24 cellular contexts compared by ENCODE assay signal in the genomic region with DNA sequence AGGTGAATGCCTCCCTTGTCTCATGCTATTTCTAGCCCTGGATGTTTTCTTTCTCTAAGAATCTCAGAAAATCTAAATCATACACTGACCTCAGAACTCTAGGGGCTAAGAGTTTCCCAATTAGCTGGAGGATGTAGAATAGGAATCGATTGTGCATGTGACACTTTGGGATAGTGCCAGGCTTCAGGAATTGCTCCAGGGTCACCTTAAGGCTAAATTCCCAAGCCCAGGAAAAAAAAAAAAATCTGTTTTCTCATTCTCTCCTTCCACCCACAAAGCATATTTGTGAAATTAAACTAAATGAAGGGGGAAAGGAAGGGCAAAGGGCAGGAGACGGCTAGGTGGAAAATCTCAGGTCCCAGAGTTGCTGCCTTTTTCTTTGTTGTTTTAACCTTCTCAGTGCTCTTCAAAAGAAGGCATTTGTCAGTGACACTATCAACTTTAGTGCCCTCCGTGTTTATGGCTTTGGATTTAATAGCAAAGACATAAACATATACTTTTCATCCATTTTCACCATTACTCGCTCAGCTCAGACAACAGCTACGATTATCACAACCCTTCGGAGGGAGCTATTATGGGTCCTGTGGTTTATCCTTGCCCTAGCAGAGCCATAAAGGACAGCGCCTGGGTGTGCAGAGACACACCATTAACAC.
A peak's percentile ranks its signal among the peaks of the same experiment; 100 is the strongest.
DNase-seq lines count a peak whose midpoint lies in the region; ATAC-seq, FAIRE-seq and TF ChIP-seq lines count a peak whose summit lies in the region.
"Had no signal": no experiment of that assay in that cellular context is flagged by ENCODE, and none has a peak within 500 bp of the region (broad histone marks: within the 10 kb centered on the region; RNA-seq: fewer than 3 reads in every experiment).

No MANE protein-coding gene starts in this region.

- no peak overlapping the region for H3K23ac ChIP-seq in H1 (ENCODE audit: insufficient read length)

- 79% methylated on average over 7 of the region's 7 CpGs; no CpG with 5 or more reads in 1 of the 2 experiments for WGBS in H1 (ENCODE audit: extremely low coverage in 1 of 2, insufficient coverage in 1 of 2, insufficient read length in 1 of 2, insufficient replicate concordance in 2 of 2, low coverage in 1 of 2, low lambda C conversion rate in 2 of 2, missing lambda C conversion rate in 1 of 2), 2 experiments

- TF ChIP-seq POLR2A in H1 (IDR thresholded peaks at IDR 0.05; ENCODE audit: control extremely low read depth in 1 of 2, low read depth in 2 of 2, low read length in 2 of 2): no peak

- H3K9ac ChIP-seq in H1 (replicated peaks in 1 of 4; ENCODE audit: extremely low read depth in 1 of 4, low read depth in 3 of 4, low read length in 3 of 4): no peak overlapping the region
- no peak overlapping the region for H3K9ac ChIP-seq in neural cell (ENCODE audit: low read length)

- H3K4me3 ChIP-seq in left ventricle myocardium inferior: no peak overlapping the region
- no peak overlapping the region for H3K4me3 ChIP-seq in H1 (ENCODE audit: extremely low read depth in 1 of 4, insufficient read depth in 2 of 4, low read depth in 3 of 4, low read length in 4 of 4)
- no peak overlapping the region for H3K4me3 ChIP-seq in neural cell (ENCODE audit: low read length)
- H3K4me3 ChIP-seq: SJCRH30 had no signal

- H2AFZ ChIP-seq in H1 (ENCODE audit: low read length) (peak overlapping the region; percentile 46), neural cell (ENCODE audit: low read depth, low read length) (no peak overlapping the region)

- TF ChIP-seq RAD21 in H1 (IDR thresholded peaks at IDR 0.05 in 1 of 2, conservative IDR thresholded peaks at IDR 0.05 in 1 of 2; ENCODE audit: low read depth in 2 of 2, low read length in 2 of 2): no peak
- no peak for TF ChIP-seq RAD21 in neural cell (conservative IDR thresholded peaks at IDR 0.05)

- H2AK5ac ChIP-seq in H1 (ENCODE audit: low read depth, low read length): no peak overlapping the region

- H3K27me3 ChIP-seq in left ventricle myocardium inferior (ENCODE audit: low read depth) (no peaks in the 10 kb centered on the region), H1 (replicated peaks in 1 of 4; ENCODE audit: control insufficient read depth in 3 of 4, extremely low read depth in 1 of 4, insufficient read depth in 3 of 4, low read length in 3 of 4) (no peaks in the 10 kb centered on the region), neural cell (ENCODE audit: insufficient read depth, low read depth, low read length) (no peaks in the 10 kb centered on the region)
- H3K27me3 ChIP-seq: SJCRH30 had no signal

- ATAC-seq in left ventricle myocardium superior: no peak
- ATAC-seq in effector memory CD8-positive, alpha-beta T cell (replicated peaks): no peak
- ATAC-seq: PC-3 had no signal

- no peak overlapping the region for H2BK20ac ChIP-seq in H1 (ENCODE audit: low read length)

- H3K4me1 ChIP-seq in left ventricle myocardium inferior: peaks cover 37% of the 10 kb centered on the region
- H3K4me1 ChIP-seq in H1 (replicated peaks in 1 of 4; ENCODE audit: control insufficient read depth in 3 of 4, insufficient read depth in 4 of 4, low read length in 3 of 4): no peaks in the 10 kb centered on the region

- H3K4ac ChIP-seq in H1 (replicated peaks; ENCODE audit: insufficient read length, low read depth, low read length): no peak overlapping the region

- H2BK12ac ChIP-seq in H1 (ENCODE audit: low read depth, low read length): no peak overlapping the region

- no peaks in the 10 kb centered on the region for H3F3A ChIP-seq in neural cell (ENCODE audit: insufficient read depth, low read length, poor library complexity, severe bottlenecking)

- H2BK15ac ChIP-seq in H1 (ENCODE audit: low read length): no peak overlapping the region

- H3K27ac Mint-ChIP-seq in effector memory CD8-positive, alpha-beta T cell: no peak overlapping the region
- H3K27ac Mint-ChIP-seq: CD4-positive, alpha-beta memory T cell had no signal

- POLR2A ChIA-PET in H1 (lab: Charles Lee; ENCODE audit: partially characterized antibody): no interaction called here

- no peak overlapping the region for H3K4me2 ChIP-seq in H1 (ENCODE audit: insufficient read depth in 1 of 2, low read depth in 2 of 2, low read length in 2 of 2)
- H3K4me2 ChIP-seq in neural cell (ENCODE audit: low read length): no peak overlapping the region

- H3K79me2 ChIP-seq in H1 (ENCODE audit: control insufficient read depth in 1 of 2, insufficient read depth in 2 of 2, low read length in 2 of 2) (no peaks in the 10 kb centered on the region), neural cell (replicated peaks; ENCODE audit: insufficient read depth, low read length) (no peaks in the 10 kb centered on the region)

- H3K18ac ChIP-seq in H1 (ENCODE audit: extremely low read depth, low read length): no peak overlapping the region

- H3K56ac ChIP-seq in H1 (replicated peaks; ENCODE audit: insufficient read length, low read depth, low read length): no peak overlapping the region

- no peaks in the 10 kb centered on the region for H4K20me1 ChIP-seq in H1 (replicated peaks in 1 of 2; ENCODE audit: control insufficient read depth in 1 of 2, insufficient read depth in 2 of 2, low read length in 2 of 2)
- H4K20me1 ChIP-seq in neural cell (ENCODE audit: insufficient read depth): no peaks in the 10 kb centered on the region

- H3K9me2 ChIP-seq in neural cell (ENCODE audit: insufficient read depth, low read length): no peaks in the 10 kb centered on the region

- H3K14ac ChIP-seq in H1 (ENCODE audit: insufficient read length): no peak overlapping the region

- H4K8ac ChIP-seq in H1 (ENCODE audit: extremely low read depth, insufficient read depth, low read length): no peak overlapping the region

- H4K91ac ChIP-seq in H1 (replicated peaks; ENCODE audit: insufficient read length, low read length): no peak overlapping the region

- no peak overlapping the region for H2BK5ac ChIP-seq in H1 (ENCODE audit: low read depth, low read length)

- TF ChIP-seq EP300 in H1 (IDR thresholded peaks at IDR 0.05; ENCODE audit: borderline replicate concordance in 1 of 2, low read depth in 2 of 2, low read length in 2 of 2) (no peak), neural cell (conservative IDR thresholded peaks at IDR 0.05; ENCODE audit: poor library complexity, severe bottlenecking) (no peak)

- H3K27ac ChIP-seq in left ventricle myocardium inferior (replicated peaks): peak overlapping the region; percentile 75
- no peak overlapping the region for H3K27ac ChIP-seq in H1 (ENCODE audit: low read depth, low read length)
- no peak overlapping the region for H3K27ac ChIP-seq in neural cell (ENCODE audit: low read length)
- H3K27ac ChIP-seq: SJCRH30 had no signal

- no peak for TF ChIP-seq CTCF in left ventricle myocardium inferior (IDR thresholded peaks at IDR 0.05; ENCODE audit: borderline replicate concordance)
- TF ChIP-seq CTCF in H1 (IDR thresholded peaks at IDR 0.05; ENCODE audit: control extremely low read depth in 1 of 3, insufficient read depth in 1 of 3, low read depth in 1 of 3, low read length in 3 of 3): no peak
- TF ChIP-seq CTCF in neural cell (IDR thresholded peaks at IDR 0.05; ENCODE audit: poor library complexity, severe bottlenecking): no peak

- H3K4me1 Mint-ChIP-seq in effector memory CD8-positive, alpha-beta T cell (ENCODE audit: low read depth in 2 of 2): no peaks in the 10 kb centered on the region
- H3K4me1 Mint-ChIP-seq: CD4-positive, alpha-beta memory T cell had no signal

- FAIRE-seq in H1 (lab: Jason Lieb, UNC): no peak
- FAIRE-seq: A204.1 had no signal

- no peaks in the 10 kb centered on the region for H3K36me3 ChIP-seq in left ventricle myocardium inferior
- no peaks in the 10 kb centered on the region for H3K36me3 ChIP-seq in H1 (ENCODE audit: control insufficient read depth in 2 of 4, insufficient read depth in 4 of 4, low read length in 3 of 4)
- H3K36me3 ChIP-seq in neural cell (ENCODE audit: insufficient read depth, low read length): no peaks in the 10 kb centered on the region
- H3K36me3 ChIP-seq: SJCRH30 had no signal

- H2BK120ac ChIP-seq in H1 (replicated peaks; ENCODE audit: low read depth, low read length): no peak overlapping the region

- H3K23me2 ChIP-seq in H1 (ENCODE audit: low read depth, low read length): no peaks in the 10 kb centered on the region

- intact Hi-C loops in left ventricle myocardium inferior (cut with micrococcal nuclease) (no loop called here), left ventricle myocardium superior (cut with micrococcal nuclease) (no loop called here)

- no peak overlapping the region for H4K5ac ChIP-seq in H1 (ENCODE audit: insufficient read length, low read depth, low read length)

- H3K79me1 ChIP-seq in H1 (ENCODE audit: low read depth, low read length): no peaks in the 10 kb centered on the region

- H3K27me3 Mint-ChIP-seq in effector memory CD8-positive, alpha-beta T cell: no peaks in the 10 kb centered on the region

- H3K4me3 Mint-ChIP-seq in effector memory CD8-positive, alpha-beta T cell: no peak overlapping the region
- H3K4me3 Mint-ChIP-seq: CD4-positive, alpha-beta memory T cell had no signal

- CTCF ChIA-PET in H1 (lab: Charles Lee; ENCODE audit: partially characterized antibody): interaction anchor here (1.2 kb wide), 1 partner anchor 23 kb away, joined by 5 read pairs; no protein-coding TSS in a partner anchor

- H3K36me3 Mint-ChIP-seq in effector memory CD8-positive, alpha-beta T cell (ENCODE audit: insufficient read depth): no peaks in the 10 kb centered on the region
- H3K36me3 Mint-ChIP-seq: CD4-positive, alpha-beta memory T cell had no signal

- no peak for DNase-seq in left ventricle myocardium inferior
- DNase-seq in left ventricle myocardium superior: no peak
- no peak for DNase-seq in H1 (ENCODE audit: low read depth in 1 of 2, low spot score in 2 of 2)
- DNase-seq in middle frontal gyrus (ENCODE audit: extremely low spot score, low spot score): no peak
- DNase-seq in HPDE6-E6E7 (ENCODE audit: extremely low spot score): no peak
- DNase-seq in effector memory CD8-positive, alpha-beta T cell: no peak
- DNase-seq: C1 segment of cervical spinal cord; CD4-positive, alpha-beta memory T cell; COR-L47; DMS53; GOT3; HCEC 1CT; NCI-H1092; NCI-H1436; NCI-H187; NCI-H2081 treated with DMSO at 0.1 percent for 48 hours; NCI-H2171; NCI-H524 treated with DMSO at 0.1 percent for 48 hours; NCI-H774; NK-92 treated with Interleukin-12 subunit alpha and Interleukin-12 subunit beta, amount 100 ng/mL, for 24 hours; PC-3; SJCRH30 had no signal

- peaks cover 6 to 15% of the 10 kb centered on the region in 2 donors for H3K9me3 Mint-ChIP-seq in effector memory CD8-positive, alpha-beta T cell

- H3K9me3 ChIP-seq in left ventricle myocardium inferior (replicated peaks) (no peaks in the 10 kb centered on the region), H1 (ENCODE audit: insufficient read depth in 2 of 2, low read depth in 1 of 2, low read length in 1 of 2) (no peaks in the 10 kb centered on the region), neural cell (ENCODE audit: low read length) (no peaks in the 10 kb centered on the region)
- H3K9me3 ChIP-seq: SJCRH30 had no signal

TF ChIP-seq in H1, 55 proteins besides CTCF, POLR2A, EP300 and RAD21 (continues in another document):
- TF ChIP-seq SIX5 (IDR thresholded peaks at IDR 0.05; ENCODE audit: low read depth, low read length) (no peak), JUND (IDR thresholded peaks at IDR 0.05; ENCODE audit: low read length) (no peak)

TF ChIP-seq in neural cell, 6 proteins besides CTCF, POLR2A, EP300 and RAD21:
- TF ChIP-seq POLR2AphosphoS5 (IDR thresholded peaks at IDR 0.05) (peak; percentile 89), MXI1 (conservative IDR thresholded peaks at IDR 0.05; ENCODE audit: poor library complexity, severe bottlenecking) (no peak)
